Comparison of ENCODE assay signal across 8 cellular contexts in genomic region chr3:127458698-127459097, GRCh38.
A peak's percentile ranks its signal among the peaks of the same experiment; 100 is the strongest.
DNase-seq lines count a peak whose midpoint lies in the region; ATAC-seq and FAIRE-seq lines count a peak whose summit lies in the region.

No MANE protein-coding gene starts in this region.

- DNase-seq in DMS 273 (lab: John Stamatoyannopoulos, UW; ENCODE audit: unreplicated experiment), result peak; percentile 39
- no peak for DNase-seq in DMS 273 treated with DMSO at 0.1 percent for 48 hours (lab: John Stamatoyannopoulos, UW)
- DNase-seq in HTR-8/SVneo (ENCODE audit: insufficient read length, low spot score), result peak; percentile 15
- peak; percentile 13 for DNase-seq in activated T-helper 2 cell treated with anti-CD3 and anti-CD28 coated beads, Interferon-gamma antibody, Interleukin-2, Interleukin-4, amounts not matched to agents 10 μg/mL and 5 μg/mL and 100 μg/mL, durations not matched to agents 14 hours and 24 hours and 36 hours (ENCODE audit: low spot score)
- DNase-seq in myocyte (ENCODE audit: low read depth), result peak; percentile 11
- no peak for DNase-seq in NCI-H2029 (lab: John Stamatoyannopoulos, UW)

- intact Hi-C loops in activated T-helper 2 cell treated with anti-CD3 and anti-CD28 coated beads, Interferon-gamma antibody, Interleukin-2, Interleukin-4, amounts not matched to agents 10 μg/mL and 5 μg/mL and 100 μg/mL, durations not matched to agents 14 hours and 24 hours and 36 hours (cut with micrococcal nuclease), result loop anchor here (5.0 kb wide), 1 partner anchor 89 kb away; no protein-coding TSS in a partner anchor

- H3K9me3 Mint-ChIP-seq in activated T-helper 2 cell treated with anti-CD3 and anti-CD28 coated beads, Interferon-gamma antibody, Interleukin-2, Interleukin-4, amounts not matched to agents 10 μg/mL and 5 μg/mL and 100 μg/mL, durations not matched to agents 14 hours and 24 hours and 36 hours, result no peaks in the 10 kb centered on the region

- H3K27me3 Mint-ChIP-seq in activated T-helper 2 cell treated with anti-CD3 and anti-CD28 coated beads, Interferon-gamma antibody, Interleukin-2, Interleukin-4, amounts not matched to agents 10 μg/mL and 5 μg/mL and 100 μg/mL, durations not matched to agents 14 hours and 24 hours and 36 hours (ENCODE audit: low read depth), result peaks cover 46% of the 10 kb centered on the region

- no peak overlapping the region for H3K4me3 Mint-ChIP-seq in activated T-helper 2 cell treated with anti-CD3 and anti-CD28 coated beads, Interferon-gamma antibody, Interleukin-2, Interleukin-4, amounts not matched to agents 10 μg/mL and 5 μg/mL and 100 μg/mL, durations not matched to agents 14 hours and 24 hours and 36 hours (ENCODE audit: low read depth)

- no peaks in the 10 kb centered on the region for H3K36me3 Mint-ChIP-seq in activated T-helper 2 cell treated with anti-CD3 and anti-CD28 coated beads, Interferon-gamma antibody, Interleukin-2, Interleukin-4, amounts not matched to agents 10 μg/mL and 5 μg/mL and 100 μg/mL, durations not matched to agents 14 hours and 24 hours and 36 hours (ENCODE audit: low read depth)

- FAIRE-seq in HTR-8/SVneo (lab: Jason Lieb, UNC), result no peak

- ATAC-seq in GM21381 (IDR thresholded peaks at IDR 0.05; ENCODE audit: unreplicated experiment) (no peak), GM18517 (IDR thresholded peaks at IDR 0.05; ENCODE audit: unreplicated experiment) (no peak)

- H3K27ac Mint-ChIP-seq in activated T-helper 2 cell treated with anti-CD3 and anti-CD28 coated beads, Interferon-gamma antibody, Interleukin-2, Interleukin-4, amounts not matched to agents 10 μg/mL and 5 μg/mL and 100 μg/mL, durations not matched to agents 14 hours and 24 hours and 36 hours, result no peak overlapping the region

- H3K4me1 Mint-ChIP-seq in activated T-helper 2 cell treated with anti-CD3 and anti-CD28 coated beads, Interferon-gamma antibody, Interleukin-2, Interleukin-4, amounts not matched to agents 10 μg/mL and 5 μg/mL and 100 μg/mL, durations not matched to agents 14 hours and 24 hours and 36 hours (ENCODE audit: low read depth), result no peaks in the 10 kb centered on the region

Comparison
In these comparisons a context has a peak if more than half of its experiments do, and no peak if none do; other contexts are left out.
1. DNase-seq: peak in DMS 273 (single experiment), HTR-8/SVneo (single experiment), activated T-helper 2 cell treated with anti-CD3 and anti-CD28 coated beads, Interferon-gamma antibody, Interleukin-2, Interleukin-4, amounts not matched to agents 10 μg/mL and 5 μg/mL and 100 μg/mL, durations not matched to agents 14 hours and 24 hours and 36 hours (single experiment) and myocyte (single experiment); none in DMS 273 treated with DMSO at 0.1 percent for 48 hours (single experiment) and NCI-H2029 (single experiment).